1 cellular context compared by ENCODE assay signal in the genomic region with DNA sequence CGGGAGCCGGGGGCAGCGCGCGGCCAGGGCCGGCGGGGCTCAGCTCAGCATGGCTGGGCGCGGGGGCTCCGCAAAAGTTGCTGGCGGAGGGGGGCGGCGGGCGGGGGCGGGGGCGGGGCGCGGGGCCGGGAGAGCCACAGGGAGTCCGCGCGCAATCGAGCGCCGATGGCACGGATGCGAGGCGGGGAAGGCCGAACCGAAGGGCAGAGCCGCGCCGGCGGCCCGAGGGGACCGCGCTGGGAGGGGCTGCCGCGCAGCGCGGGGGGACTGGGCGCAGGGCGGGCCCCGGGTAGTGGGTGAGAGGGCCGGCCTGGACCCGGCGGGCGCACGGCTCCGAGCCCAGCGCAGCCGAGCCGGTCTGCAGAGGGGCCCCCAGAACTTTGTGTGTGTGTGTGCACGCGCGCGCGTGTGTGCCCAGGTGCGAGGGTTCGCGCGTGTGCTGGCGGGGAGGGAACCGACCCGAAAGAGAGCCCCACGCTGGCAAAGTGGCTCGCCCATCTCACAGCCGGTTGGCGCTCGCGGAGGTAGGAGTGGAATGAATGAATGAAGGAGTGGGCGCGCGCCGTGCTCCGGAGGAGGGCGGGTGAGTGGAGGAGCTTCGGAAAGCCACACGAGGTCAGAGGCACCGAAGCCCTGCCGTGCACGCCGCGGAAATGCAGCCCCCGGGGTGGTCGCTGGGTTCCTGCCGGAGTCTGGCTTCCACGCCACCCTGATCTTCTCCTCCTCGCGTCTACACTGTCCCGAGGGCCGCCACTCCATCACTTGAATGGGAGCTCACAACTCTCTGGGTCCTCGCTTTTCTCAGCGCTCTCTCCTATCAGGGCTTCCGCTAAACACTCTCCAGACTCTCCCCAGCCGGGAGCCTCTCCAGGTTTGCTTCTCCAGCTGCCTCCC.
TF ChIP-seq lines count a peak whose summit lies in the region.

A gene (minus strand): TSS at position 51 of the 894 bp plus-strand sequence. CDS start 375 bp downstream, outside the sequence.

TF ChIP-seq in IMR-90, 13 proteins besides CTCF, POLR2A, EP300 and RAD21 (continued from another document):
- TF ChIP-seq RCOR1 (IDR thresholded peaks at IDR 0.05; ENCODE audit: insufficient replicate concordance, low read length), result no peak
